Comparison of ENCODE assay signal across 8 cellular contexts in genomic region chr11:78138281-78138680, GRCh38. TPM values are rescaled to one million over a fixed set of nuclear protein-coding genes. Genes with fewer than 3 reads are reported as not detected.
DNase-seq lines count a peak whose midpoint lies in the region; ATAC-seq, FAIRE-seq and TF ChIP-seq lines count a peak whose summit lies in the region.

No MANE protein-coding gene starts in this region.

- peak overlapping the region; percentile 81 for H3K4me3 ChIP-seq in WI38 (ENCODE audit: low read depth, low read length)
- H3K4me3 ChIP-seq in fibroblast of pulmonary artery (replicated peaks; ENCODE audit: low read depth, low read length): peak overlapping the region; percentile 81
- H3K4me3 ChIP-seq in pancreas: peak overlapping the region in 1 of 4 donors; percentile 82

- no peak for ATAC-seq in stimulated activated naive B cell treated with anti-CD40 and anti-IgM and Interleukin-4, amounts not matched to agents 10 μg/mL and 1 μg/mL and 100 μg/mL, for 72 hours (replicated peaks)
- no peak for ATAC-seq in pancreas

- WGBS in pancreas, 2 donors: 91 to 95% methylated on average over 4 of the region's 4 CpGs

- no peaks in the 10 kb centered on the region for H3K27me3 Mint-ChIP-seq in activated T-cell treated with anti-CD3 and anti-CD28 coated beads, Interleukin-2, amount 50 U/mL, for 24 hours
- no peaks in the 10 kb centered on the region for H3K27me3 Mint-ChIP-seq in stimulated activated naive B cell treated with anti-CD40 and anti-IgM and Interleukin-4, amounts not matched to agents 10 μg/mL and 1 μg/mL and 100 μg/mL, for 72 hours

- peak overlapping the region; percentile 98 for H3K27ac Mint-ChIP-seq in activated T-cell treated with anti-CD3 and anti-CD28 coated beads, Interleukin-2, amount 50 U/mL, for 24 hours
- no peak overlapping the region for H3K27ac Mint-ChIP-seq in stimulated activated naive B cell treated with anti-CD40 and anti-IgM and Interleukin-4, amounts not matched to agents 10 μg/mL and 1 μg/mL and 100 μg/mL, for 72 hours

- peaks cover 48% of the 10 kb centered on the region for H3K4me1 Mint-ChIP-seq in activated T-cell treated with anti-CD3 and anti-CD28 coated beads, Interleukin-2, amount 50 U/mL, for 24 hours (ENCODE audit: low read depth)
- peaks cover 30 to 63% of the 10 kb centered on the region in 2 donors for H3K4me1 Mint-ChIP-seq in stimulated activated naive B cell treated with anti-CD40 and anti-IgM and Interleukin-4, amounts not matched to agents 10 μg/mL and 1 μg/mL and 100 μg/mL, for 72 hours

- intact Hi-C loops in pancreas (cut with DNase I): no loop called here

- H3K4me1 ChIP-seq in pancreas: peaks cover 0 to 8% (median 0%) of the 10 kb centered on the region in 3 donors

- no peaks in the 10 kb centered on the region for H3K9me3 Mint-ChIP-seq in activated T-cell treated with anti-CD3 and anti-CD28 coated beads, Interleukin-2, amount 50 U/mL, for 24 hours
- H3K9me3 Mint-ChIP-seq in stimulated activated naive B cell treated with anti-CD40 and anti-IgM and Interleukin-4, amounts not matched to agents 10 μg/mL and 1 μg/mL and 100 μg/mL, for 72 hours: peaks cover 0 to 1% of the 10 kb centered on the region in 2 donors

- no peaks in the 10 kb centered on the region for H3K36me3 ChIP-seq in pancreas

- H3K9me3 ChIP-seq in pancreas: no peaks in the 10 kb centered on the region

- no peak for DNase-seq in activated T-cell treated with anti-CD3 and anti-CD28 coated beads, Interleukin-2, amount 50 U/mL, for 24 hours
- no peak for DNase-seq in activated T-cell treated with anti-CD3 and anti-CD28 coated beads, Interleukin-2, amount 50 U/mL, for 48 hours
- no peak for DNase-seq in fibroblast of pulmonary artery (ENCODE audit: low read depth)
- DNase-seq in stimulated activated naive B cell treated with anti-CD40 and anti-IgM and Interleukin-4, amounts not matched to agents 10 μg/mL and 1 μg/mL and 100 μg/mL, for 72 hours: no peak
- DNase-seq in GM20000 (ENCODE audit: low spot score): no peak
- DNase-seq in T1000 (lab: John Stamatoyannopoulos, UW): no peak
- DNase-seq in pancreas: no peak

- TF ChIP-seq CTCF in WI38 (IDR thresholded peaks at IDR 0.05; ENCODE audit: low read depth, low read length): no peak
- no peak for TF ChIP-seq CTCF in fibroblast of pulmonary artery (IDR thresholded peaks at IDR 0.05; ENCODE audit: low read length, missing control alignments)
- no peak for TF ChIP-seq CTCF in GM20000 (IDR thresholded peaks at IDR 0.05; ENCODE audit: extremely low read depth, missing control alignments)
- TF ChIP-seq CTCF in pancreas (IDR thresholded peaks at IDR 0.05): no peak

- FAIRE-seq in pancreas (lab: Jason Lieb, UNC): no peak

- H3K36me3 Mint-ChIP-seq in activated T-cell treated with anti-CD3 and anti-CD28 coated beads, Interleukin-2, amount 50 U/mL, for 24 hours (ENCODE audit: low read depth): peaks cover 77% of the 10 kb centered on the region
- H3K36me3 Mint-ChIP-seq in stimulated activated naive B cell treated with anti-CD40 and anti-IgM and Interleukin-4, amounts not matched to agents 10 μg/mL and 1 μg/mL and 100 μg/mL, for 72 hours: peaks cover 27 to 46% of the 10 kb centered on the region in 2 donors

- H3K27me3 ChIP-seq in pancreas: no peaks in the 10 kb centered on the region

- no peak overlapping the region for H3K27ac ChIP-seq in pancreas

- H3K4me3 Mint-ChIP-seq in activated T-cell treated with anti-CD3 and anti-CD28 coated beads, Interleukin-2, amount 50 U/mL, for 24 hours: peak overlapping the region; percentile 91
- peak overlapping the region; percentile 84 to 86 for H3K4me3 Mint-ChIP-seq in stimulated activated naive B cell treated with anti-CD40 and anti-IgM and Interleukin-4, amounts not matched to agents 10 μg/mL and 1 μg/mL and 100 μg/mL, for 72 hours

RNA-seq across cellular contexts. Expression of gene ALG8, which starts 1.1 kb away (rescaled TPM):
- 10 to 100 TPM; 10.8 to 18.4 (median 16.3) TPM for total RNA-seq in pancreas
- polyA plus RNA-seq in pancreas: 10 to 100 TPM; 26.5 to 29.0 TPM

RNA-seq across cellular contexts. Expression of gene KCTD21, which starts 50.1 kb away (rescaled TPM):
- total RNA-seq in pancreas: 1 to 10 TPM; 2.2 to 4.8 (median 2.7) TPM
- polyA plus RNA-seq in pancreas: 1 to 10 TPM; 1.9 to 3.4 TPM

RNA-seq across cellular contexts. Expression of gene USP35, which starts 50.4 kb away (rescaled TPM):
- 1 to 10 TPM; 2.2 to 5.8 (median 4.1) TPM for total RNA-seq in pancreas
- 10 to 100 TPM in 1 of 2 donors, 1 to 10 TPM in 1; 5.8 to 13.0 TPM for polyA plus RNA-seq in pancreas

RNA-seq across cellular contexts. Expression of gene NDUFC2, which starts 58.6 kb away (rescaled TPM):
- 10 to 100 TPM; 57.7 to 80.4 (median 73.6) TPM for total RNA-seq in pancreas
- 100 to 1,000 TPM in 1 of 2 donors, 10 to 100 TPM in 1; 42.6 to 114 TPM for polyA plus RNA-seq in pancreas
